In genomic region chr22:19654338-19654922, GRCh38 we compare ENCODE assay signal across 20 cellular contexts. TPM values are rescaled to one million over a fixed set of nuclear protein-coding genes. Genes with fewer than 3 reads are reported as not detected.
DNase-seq lines count a peak whose midpoint lies in the region; ATAC-seq, FAIRE-seq and TF ChIP-seq lines count a peak whose summit lies in the region.
"Had no signal": no experiment of that assay in that cellular context is flagged by ENCODE, and none has a peak within 500 bp of the region (broad histone marks: within the 10 kb centered on the region; RNA-seq: fewer than 3 reads in every experiment).

No MANE protein-coding gene starts in this region.

- H4K20me1 ChIP-seq in GM23338 (replicated peaks; ENCODE audit: insufficient read depth) = no peaks in the 10 kb centered on the region
- no peaks in the 10 kb centered on the region for H4K20me1 ChIP-seq in Karpas-422 (ENCODE audit: insufficient read depth, low read depth, low read length)
- no peaks in the 10 kb centered on the region for H4K20me1 ChIP-seq in K562 (replicated peaks; ENCODE audit: control insufficient read depth, insufficient read depth, low read length)

- BruUV-seq in K562 (replicated peaks; lab: Mats Ljungman, UMichigan) = no TSS peak

- peaks cover 10% of the 10 kb centered on the region for H3K27me3 Mint-ChIP-seq in GM23338 (ENCODE audit: insufficient read depth, low read depth, poor library complexity)

- H3K4me2 ChIP-seq in GM23338 (peak overlapping the region; percentile 44), Karpas-422 (ENCODE audit: low read depth, low read length, poor library complexity, severe bottlenecking) (peak overlapping the region; percentile 59), K562 (ENCODE audit: insufficient read depth, low read length) (no peak overlapping the region)

- H3K79me2 ChIP-seq in GM23338 (replicated peaks; ENCODE audit: insufficient read depth) (no peaks in the 10 kb centered on the region), Karpas-422 (ENCODE audit: low read length) (no peaks in the 10 kb centered on the region), K562 (ENCODE audit: control insufficient read depth, insufficient read depth, low read length) (no peaks in the 10 kb centered on the region)

- intact Hi-C loops in K562 (cut with micrococcal nuclease) = no loop called here
- intact Hi-C loops in Right ventricle myocardium inferior (cut with DNase I) = no loop called here

- no peak overlapping the region for H3K27ac Mint-ChIP-seq in GM23338
- H3K27ac Mint-ChIP-seq: CD14-positive monocyte; CD8-positive, alpha-beta T cell had no signal

- 4% methylated on average over 4 of the region's 4 CpGs for WGBS in K562 (ENCODE audit: insufficient coverage, low coverage, missing lambda C conversion rate)

- H3K4me3 ChIP-seq in GM23338 (0 out of 2 replicates have a peak overlapping the region, but pooled peaks have one; percentile 7), Karpas-422 (ENCODE audit: low read length) (no peak overlapping the region), K562 (no peak overlapping the region), iPS-20b (ENCODE audit: low read length) (0 out of 2 replicates have a peak overlapping the region, but pooled peaks have one; percentile 19)

- no peaks in the 10 kb centered on the region for H3F3A ChIP-seq in GM23338 (replicated peaks; ENCODE audit: low read depth)

- H2AFZ ChIP-seq in GM23338 (no peak overlapping the region), Karpas-422 (ENCODE audit: low read length) (no peak overlapping the region), K562 (ENCODE audit: low read depth, low read length) (no peak overlapping the region)

- in situ Hi-C loops in K562 (cut with MboI) = no loop called here

- H3K27ac ChIP-seq in GM23338 (ENCODE audit: low read depth) = no peak overlapping the region
- no peak overlapping the region for H3K27ac ChIP-seq in Karpas-422 (ENCODE audit: low read length)
- H3K27ac ChIP-seq in K562 (ENCODE audit: extremely low read depth, low read depth, low read length) = no peak overlapping the region
- no peak overlapping the region for H3K27ac ChIP-seq in iPS-20b (ENCODE audit: low read length)
- H3K27ac ChIP-seq: 22Rv1 had no signal

- H3K9ac ChIP-seq in Karpas-422 (ENCODE audit: low read length) = no peak overlapping the region
- no peak overlapping the region for H3K9ac ChIP-seq in K562 (ENCODE audit: insufficient read depth in 1 of 2, low read depth in 2 of 2, low read length in 2 of 2)
- H3K9ac ChIP-seq in iPS-20b (ENCODE audit: low read depth, low read length) = no peak overlapping the region

- CTCF ChIA-PET in K562 (lab: Yijun Ruan, JAX; ENCODE audit: low intra/inter-chr PET ratio) = no interaction called here

- TF ChIP-seq RAD21 in K562 (CRISPR knock-in tag; conservative IDR thresholded peaks at IDR 0.05 in 1 of 2, IDR thresholded peaks at IDR 0.05 in 1 of 2) = no peak

- H3K36me3 Mint-ChIP-seq in GM23338 (ENCODE audit: low read depth) = peaks cover 2% of the 10 kb centered on the region; the same call in 2 of the 3 replicates
- H3K36me3 Mint-ChIP-seq: CD14-positive monocyte; CD8-positive, alpha-beta T cell had no signal

- no peak for TF ChIP-seq EP300 in K562 (IDR thresholded peaks at IDR 0.05; ENCODE audit: low read length)

- TF ChIP-seq CTCF in GM23338 (conservative IDR thresholded peaks at IDR 0.05; ENCODE audit: low read depth in 2 of 2) = no peak
- TF ChIP-seq CTCF in K562 (IDR thresholded peaks at IDR 0.05 in 2 of 3, conservative IDR thresholded peaks at IDR 0.05 in 1 of 3; ENCODE audit: insufficient read depth in 2 of 3, low read depth in 1 of 3, low read length in 3 of 3) = no peak

- H3K9me3 ChIP-seq in Karpas-422 (ENCODE audit: low read length) = no peaks in the 10 kb centered on the region
- peaks cover under 1% of the 10 kb centered on the region; the same call in 1 of the 2 replicates for H3K9me3 ChIP-seq in K562 (replicated peaks; ENCODE audit: control insufficient read depth, insufficient read depth, low read depth, low read length)
- H3K9me3 ChIP-seq in iPS-20b (ENCODE audit: insufficient read depth, low read depth, low read length) = no peaks in the 10 kb centered on the region

- POLR2A ChIA-PET in K562 (lab: Yijun Ruan, JAX) = interaction anchor here (1.2 to 2.6 kb wide), 4 partner anchors 10 to 23 kb away, joined by 3 to 7 read pairs (median 6); no protein-coding TSS in a partner anchor

- H3K27me3 ChIP-seq in GM23338 (ENCODE audit: insufficient read depth) (no peaks in the 10 kb centered on the region), Karpas-422 (ENCODE audit: low read length) (no peaks in the 10 kb centered on the region), K562 (ENCODE audit: control insufficient read depth in 2 of 2, insufficient read depth in 2 of 2, low read length in 2 of 2) (peaks cover 0 to 5% of the 10 kb centered on the region in 2 experiments; a peak in 3 of 5 replicates), iPS-20b (ENCODE audit: insufficient read depth, low read length) (no peaks in the 10 kb centered on the region)

- peak overlapping the region; percentile 37; the same call in 1 of the 3 replicates for H3K4me3 Mint-ChIP-seq in GM23338
- H3K4me3 Mint-ChIP-seq: CD14-positive monocyte; CD8-positive, alpha-beta T cell had no signal

- peaks cover 5% of the 10 kb centered on the region for H3K9me1 ChIP-seq in K562 (ENCODE audit: control insufficient read depth, insufficient read depth, low read length)

- TF ChIP-seq POLR2A in K562 (conservative IDR thresholded peaks at IDR 0.05) = no peak

- H3K4me1 ChIP-seq in GM23338 (ENCODE audit: insufficient read depth) (peaks cover 20% of the 10 kb centered on the region), Karpas-422 (ENCODE audit: low read length) (peaks cover 10% of the 10 kb centered on the region), K562 (replicated peaks in 1 of 2; ENCODE audit: control insufficient read depth in 2 of 2, insufficient read depth in 2 of 2, low read length in 2 of 2) (peaks cover 0 to 6% of the 10 kb centered on the region in 2 experiments; a peak in 1 of 5 replicates), iPS-20b (ENCODE audit: insufficient read depth, low read length) (peaks cover 8% of the 10 kb centered on the region; the same call in 1 of the 2 replicates)

- peaks cover 22% of the 10 kb centered on the region for H3K9me2 ChIP-seq in GM23338 (ENCODE audit: insufficient read depth)
- H3K9me2 ChIP-seq in Karpas-422 (replicated peaks; ENCODE audit: insufficient read depth, low read length) = no peaks in the 10 kb centered on the region

- H3K4me1 Mint-ChIP-seq in GM23338 = peaks cover 13% of the 10 kb centered on the region
- H3K4me1 Mint-ChIP-seq: CD14-positive monocyte had no signal

- H3K9me3 Mint-ChIP-seq in GM23338 = peaks cover 5% of the 10 kb centered on the region

- FAIRE-seq in K562 (lab: Jason Lieb, UNC) = no peak
- FAIRE-seq: D721Med, G401.6, GM12891, GM19239, HTR-8/SVneo had no signal

- DNase-seq in GM23338 (ENCODE audit: low spot score) = peak; percentile 18
- DNase-seq in Karpas-422 = peak; percentile 57
- DNase-seq in K562 (ENCODE audit: extremely low read depth in 1 of 4, low spot score in 3 of 4) = no peak
- DNase-seq in NCI-H2029 treated with DMSO at 0.1 percent for 48 hours (lab: John Stamatoyannopoulos, UW) = no peak
- no peak for DNase-seq in Right ventricle myocardium inferior (ENCODE audit: missing footprints)
- DNase-seq: CD8-positive, alpha-beta T cell; COR-L47; DMS153; DMS79 treated with DMSO at 0.1 percent for 48 hours; EL had no signal

- ATAC-seq in GM23338 (peak; percentile 50), K562 (no peak), HG03571 (IDR thresholded peaks at IDR 0.05; ENCODE audit: unreplicated experiment) (no peak), Right ventricle myocardium inferior (no peak), HG02870 (IDR thresholded peaks at IDR 0.05; ENCODE audit: unreplicated experiment) (no peak)
- ATAC-seq: CD8-positive, alpha-beta T cell had no signal

- no peaks in the 10 kb centered on the region for H3K36me3 ChIP-seq in GM23338 (ENCODE audit: insufficient read depth)
- no peaks in the 10 kb centered on the region for H3K36me3 ChIP-seq in Karpas-422 (ENCODE audit: insufficient read depth, low read length)
- no peaks in the 10 kb centered on the region for H3K36me3 ChIP-seq in K562 (ENCODE audit: control insufficient read depth, insufficient read depth, low read length)
- H3K36me3 ChIP-seq in iPS-20b (ENCODE audit: insufficient read depth, low read depth, low read length) = no peaks in the 10 kb centered on the region

TF ChIP-seq in GM23338, 12 proteins besides CTCF, POLR2A, EP300 and RAD21 (continues in another document):
- no peak for TF ChIP-seq NANOG (IDR thresholded peaks at IDR 0.05; ENCODE audit: borderline replicate concordance)
- TF ChIP-seq JUNB (IDR thresholded peaks at IDR 0.05; ENCODE audit: unreplicated experiment) = no peak

TF ChIP-seq in K562, 482 proteins besides CTCF, POLR2A, EP300 and RAD21 (continues in another document):
- TF ChIP-seq CEBPB (tag; IDR thresholded peaks at IDR 0.05) = peak; percentile 59
- no peak for TF ChIP-seq TEAD4 (IDR thresholded peaks at IDR 0.05; ENCODE audit: low read length)
- TF ChIP-seq TEAD4 (CRISPR knock-in tag; IDR thresholded peaks at IDR 0.05; ENCODE audit: borderline replicate concordance) = peak; percentile 74; the same call in 1 of the 2 replicates
- no peak for TF ChIP-seq FIP1L1 (IDR thresholded peaks at IDR 0.05; ENCODE audit: low read depth, low read length, poor library complexity, severe bottlenecking)

RNA-seq across cellular contexts. Expression of gene SEPTIN5, which starts 59.9 kb away (rescaled TPM):
- total RNA-seq in GM23338 (2014; rRNA removed; shearing (Covaris generic)) = 7.7 and 17.2 TPM in 2 replicates
- polyA plus RNA-seq in GM23338 (2016; fragmentation: Nextera tagmentation; extraction: Ambion mirVana) (4.3 and 5.6 TPM in 2 replicates), K562 (2011; rRNA removed) (119 and 238 TPM in 2 replicates), K562 (2014; fragmentation: Illumina TruSeq; extraction: Trizol) (135 and 164 TPM in 2 replicates), K562 (2014; fragmentation: Nextera tagmentation; extraction: Ambion mirVana) (1 to 10 TPM in 1 of 2 experiments, under 1 TPM in 1; 0.03 to 1.9 TPM), K562 (2014; rRNA removed) (129 and 135 TPM in 2 replicates)
- not detected in 2 replicates for total RNA-seq in Karpas-422 (2014; rRNA removed; shearing (Covaris generic); ENCODE audit: low replicate concordance)
- 625 and 1,610 TPM in 2 replicates for total RNA-seq in K562 (2011; cell fraction: chromatin; rRNA removed; ENCODE audit: low replicate concordance)
- 538 and 650 TPM in 2 replicates for total RNA-seq in K562 (2011; cell fraction: nucleolus; rRNA removed)
- total RNA-seq in K562 (2011; cell fraction: nucleoplasm; rRNA removed) = 407 and 495 TPM in 2 replicates
- total RNA-seq in K562 (2014; rRNA removed) (116 and 125 TPM in 2 replicates), K562 (2014; rRNA removed; fragmentation: Illumina TruSeq; extraction: Trizol) (92.5 and 94.6 TPM in 2 replicates), K562 (2015; rRNA removed; fragmentation: Illumina TruSeq; extraction: Trizol) (28.1 and 34.9 TPM in 2 replicates), K562 (2021) (177 and 195 TPM in 2 replicates), Right ventricle myocardium inferior (120 TPM)
- polyA plus RNA-seq in K562 (2011; cell fraction: cytosol; rRNA removed) = 143 and 156 TPM in 2 replicates
- 671 and 957 TPM in 2 replicates for polyA plus RNA-seq in K562 (2011; cell fraction: nucleus; rRNA removed)
- polyA plus RNA-seq in K562 (2012) = 122 and 123 TPM in 2 replicates
- polyA minus RNA-seq in K562 (2011; rRNA and poly(A)+ RNA removed) = 306 and 458 TPM in 2 replicates
- polyA minus RNA-seq in K562 (2011; cell fraction: cytosol; rRNA and poly(A)+ RNA removed) = 83.2 and 205 TPM in 2 replicates
- 284 and 666 TPM in 2 replicates for polyA minus RNA-seq in K562 (2011; cell fraction: nucleus; rRNA and poly(A)+ RNA removed)

Comparison
In these comparisons a context has a peak if more than half of its experiments do, and no peak if none do; other contexts are left out.
1. DNase-seq: peak in GM23338 (single experiment) and Karpas-422 (single experiment); none in K562 (0 of 4), NCI-H2029 treated with DMSO at 0.1 percent for 48 hours (single experiment) and Right ventricle myocardium inferior (single experiment).
2. H3K4me3 ChIP-seq: peak in GM23338 (single experiment) and iPS-20b (single experiment); none in Karpas-422 (single experiment) and K562 (single experiment).